Comparison of ENCODE assay signal across 1 cellular context in genomic region chr11:74615311-74615710, GRCh38.
TF ChIP-seq lines count a peak whose summit lies in the region.

No MANE protein-coding gene starts in this region.

TF ChIP-seq in IMR-90, 13 proteins besides CTCF, POLR2A, EP300 and RAD21 (continued from another document):
- no peak for TF ChIP-seq SMC3 (IDR thresholded peaks at IDR 0.05; ENCODE audit: low read depth, low read length)
